In genomic region chr11:128852327-128853023, GRCh38 we compare ENCODE assay signal across 20 cellular contexts. TPM values are rescaled to one million over a fixed set of nuclear protein-coding genes. Genes with fewer than 3 reads are reported as not detected.
DNase-seq lines count a peak whose midpoint lies in the region; ATAC-seq and TF ChIP-seq lines count a peak whose summit lies in the region.
"Had no signal": no experiment of that assay in that cellular context is flagged by ENCODE, and none has a peak within 500 bp of the region (broad histone marks: within the 10 kb centered on the region; RNA-seq: fewer than 3 reads in every experiment).

No MANE protein-coding gene starts in this region.

- TF ChIP-seq POLR2A in body of pancreas (IDR thresholded peaks at IDR 0.05), result peak in 2 of 3 donors; percentile 26 to 42

- H3K4me1 ChIP-seq in body of pancreas, result peaks cover 56% of the 10 kb centered on the region
- no peaks in the 10 kb centered on the region for H3K4me1 ChIP-seq in right cardiac atrium (ENCODE audit: control insufficient read depth, insufficient read depth, low read length)
- H3K4me1 ChIP-seq: BE2C, SJCRH30 had no signal

- H3K27me3 ChIP-seq in body of pancreas (no peaks in the 10 kb centered on the region), right cardiac atrium (ENCODE audit: control insufficient read depth, insufficient read depth) (no peaks in the 10 kb centered on the region)
- H3K27me3 ChIP-seq: BE2C, SJCRH30 had no signal

- peak overlapping the region; percentile 67 to 90 (median 83) for H3K27ac ChIP-seq in body of pancreas
- H3K27ac ChIP-seq in right cardiac atrium (ENCODE audit: low read length), result peak overlapping the region; percentile 69
- H3K27ac ChIP-seq: SJCRH30 had no signal

- WGBS in body of pancreas, 2 donors, result 32 to 37% methylated on average over 9 to 13 of the region's 13 CpGs
- 59% methylated on average over 13 of the region's 13 CpGs for WGBS in right cardiac atrium

- H3K9me3 ChIP-seq in body of pancreas, result no peaks in the 10 kb centered on the region
- no peaks in the 10 kb centered on the region for H3K9me3 ChIP-seq in right cardiac atrium (ENCODE audit: control insufficient read depth, low read length)
- H3K9me3 ChIP-seq: SJCRH30 had no signal

- intact Hi-C loops in body of pancreas (cut with DNase I), result no loop called here
- intact Hi-C loops in right cardiac atrium (cut with DNase I), result no loop called here

- in situ Hi-C loops in GM13976 (cut with MboI; ENCODE audit: low sequenced_read_pairs, unreplicated experiment), result loop anchor here (10.0 kb wide), 2 partner anchors 218 to 818 kb away; no protein-coding TSS in a partner anchor

- TF ChIP-seq CTCF in body of pancreas (IDR thresholded peaks at IDR 0.05), result no peak
- TF ChIP-seq CTCF in GM13976 (IDR thresholded peaks at IDR 0.05; ENCODE audit: borderline replicate concordance, control extremely low read depth, extremely low read depth, insufficient read depth, missing control alignments), result no peak

- DNase-seq in NCI-H1092 (lab: John Stamatoyannopoulos, UW) (peak; percentile 46), body of pancreas (peak; percentile 78 to 93 (median 82)), right cardiac atrium (peak; percentile 48 to 70 (median 70)), renal cortical epithelial cell (ENCODE audit: low read depth) (peak; percentile 96), GM13976 (ENCODE audit: low spot score) (no peak), ecto neural progenitor cell (ENCODE audit: low spot score) (no peak), GM19240 (ENCODE audit: insufficient read length, low spot score) (no peak)
- DNase-seq: BE2C; CD4-positive, alpha-beta memory T cell; EL; H7; IMR-90; Kasumi-1; NCI-H1417; NCI-H1930; NCI-H2171; NCI-H446 treated with DMSO at 0.1 percent for 48 hours; SJCRH30 had no signal

- ATAC-seq in body of pancreas (peak; percentile 93), right cardiac atrium (peak; percentile 82 to 86)

- H3K4me3 ChIP-seq in body of pancreas (no peak overlapping the region), right cardiac atrium (ENCODE audit: low read length) (no peak overlapping the region)
- H3K4me3 ChIP-seq: SJCRH30 had no signal

- no peaks in the 10 kb centered on the region for H3K36me3 ChIP-seq in body of pancreas (replicated peaks in 1 of 2; ENCODE audit: insufficient read depth in 1 of 2, low read depth in 2 of 2)
- H3K36me3 ChIP-seq: BE2C, SJCRH30 had no signal

RNA-seq across cellular contexts. Expression of gene KCNJ1, which starts 14.6 kb away (rescaled TPM):
- total RNA-seq in body of pancreas, result not detected
- total RNA-seq in right cardiac atrium, result under 1 TPM in 1 of 4 donors, not detected in 3; 0.17 TPM
- 0.09 TPM for polyA plus RNA-seq in right cardiac atrium
- 33.8 TPM in 1 of 2 replicates, not detected in the other for total RNA-seq in renal cortical epithelial cell
- total RNA-seq: IMR-90, RPMI7951, SJCRH30 had no signal
- polyA plus RNA-seq: IMR-90 had no signal

RNA-seq across cellular contexts. Expression of gene KCNJ5, which starts 38.7 kb away (rescaled TPM):
- total RNA-seq in body of pancreas, result 10 to 100 TPM in 1 of 2 donors, 1 to 10 TPM in 1; 6.3 to 13.7 TPM
- total RNA-seq in right cardiac atrium, result 10 to 100 TPM in 3 of 4 donors, 1 to 10 TPM in 1; 9.3 to 30.0 (median 24.0) TPM
- polyA plus RNA-seq in right cardiac atrium, result 15.8 TPM
- total RNA-seq in renal cortical epithelial cell, result 0.65 TPM in 1 of 2 replicates, not detected in the other
- total RNA-seq: OCI-LY7 had no signal
- polyA plus RNA-seq: CD4-positive, alpha-beta memory T cell had no signal

Comparison
In these comparisons a context has a peak if more than half of its experiments do, and no peak if none do; other contexts are left out.
1. DNase-seq: peak in NCI-H1092 (single experiment), body of pancreas (4 of 4), right cardiac atrium (3 of 3) and renal cortical epithelial cell (single experiment); none in GM13976 (single experiment), ecto neural progenitor cell (single experiment) and GM19240 (single experiment).